Comparison of ENCODE assay signal across 14 cellular contexts in the genomic region with DNA sequence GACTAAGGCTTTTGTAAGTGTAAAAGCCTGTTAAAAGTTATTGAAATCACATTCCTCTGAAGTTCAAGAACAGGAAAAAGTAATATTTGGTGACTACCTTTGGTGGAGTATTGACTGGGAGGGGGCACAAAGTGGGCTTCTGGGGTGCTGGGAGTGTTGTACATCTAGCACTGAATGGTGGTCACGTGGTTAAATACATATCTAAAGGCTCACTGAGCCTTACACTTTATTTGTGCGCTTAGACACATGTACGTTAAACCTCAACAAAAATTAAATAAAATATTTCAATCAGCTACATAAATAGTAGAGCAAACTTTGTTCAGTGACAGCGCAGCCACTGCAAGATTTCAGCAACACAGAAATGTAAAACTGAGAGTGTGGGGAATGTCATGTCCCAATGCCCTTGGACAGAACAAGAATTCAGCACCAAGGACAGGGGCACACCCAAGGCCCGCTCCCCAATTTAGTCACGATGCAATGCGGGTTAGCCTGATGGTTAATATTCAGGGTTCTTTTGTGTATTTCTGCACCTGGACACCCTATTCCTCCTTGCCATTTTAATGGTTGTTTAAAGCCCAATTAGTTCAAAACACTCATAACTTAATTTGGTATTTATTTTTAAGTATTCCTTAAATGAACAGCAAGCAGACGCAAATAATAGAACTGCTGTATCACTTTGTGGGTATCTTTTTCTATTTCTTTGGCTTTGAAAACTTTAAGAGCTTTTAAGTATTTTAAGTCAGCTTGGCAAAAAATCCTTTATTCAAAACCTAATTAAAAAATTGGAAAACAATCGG. TPM values are rescaled to one million over a fixed set of nuclear protein-coding genes. Genes with fewer than 3 reads are reported as not detected.
DNase-seq lines count a peak whose midpoint lies in the region; ATAC-seq and FAIRE-seq lines count a peak whose summit lies in the region.
"Had no signal": no experiment of that assay in that cellular context is flagged by ENCODE, and none has a peak within 500 bp of the region (broad histone marks: within the 10 kb centered on the region; RNA-seq: fewer than 3 reads in every experiment).

No MANE protein-coding gene starts in this region.

- DNase-seq in EH (ENCODE audit: low read depth): peak; percentile 41
- DNase-seq in HTR-8/SVneo (ENCODE audit: insufficient read length, low spot score): peak; percentile 40
- peak; percentile 28 to 39 for DNase-seq in activated CD4-positive, alpha-beta T cell treated with anti-CD3 and anti-CD28 coated beads, Interleukin-2, amount 50 U/mL, for 48 hours
- peak; percentile 29 for DNase-seq in iris pigment epithelial cell (ENCODE audit: low read depth)
- no peak for DNase-seq in NCI-H2029 treated with DMSO at 0.1 percent for 48 hours (lab: John Stamatoyannopoulos, UW)
- no peak for DNase-seq in sciatic nerve (ENCODE audit: low spot score)
- DNase-seq in NCI-H187 (lab: John Stamatoyannopoulos, UW): no peak
- DNase-seq: GF-D8, NCI-H510A, stomach had no signal

- intact Hi-C loops in sciatic nerve (cut with DNase I): no loop called here

- ATAC-seq in sciatic nerve (no peak), GM18909 (IDR thresholded peaks at IDR 0.05; ENCODE audit: poor library complexity, unreplicated experiment) (no peak)
- ATAC-seq: activated CD4-positive, CD25-positive, alpha-beta regulatory T cell treated with anti-CD3 and anti-CD28 coated beads, Interleukin-2, amount 50 U/mL, for 24 hours had no signal

- no peak for FAIRE-seq in HTR-8/SVneo (lab: Jason Lieb, UNC)
- FAIRE-seq: bronchial epithelial cell had no signal

RNA-seq across cellular contexts. Expression of a gene that starts 37.4 kb away (rescaled TPM):
- total RNA-seq in sciatic nerve: 0.27 TPM
- total RNA-seq: bronchial epithelial cell, kidney epithelial cell had no signal

RNA-seq across cellular contexts. Expression of a gene that starts 45.2 kb away (rescaled TPM):
- total RNA-seq in sciatic nerve: 4.2 TPM

Comparison
In these comparisons a context has a peak if more than half of its experiments do, and no peak if none do; other contexts are left out.
1. DNase-seq: peak in EH (single experiment), HTR-8/SVneo (single experiment), activated CD4-positive, alpha-beta T cell treated with anti-CD3 and anti-CD28 coated beads, Interleukin-2, amount 50 U/mL, for 48 hours (2 of 2) and iris pigment epithelial cell (single experiment); none in NCI-H2029 treated with DMSO at 0.1 percent for 48 hours (single experiment), sciatic nerve (single experiment) and NCI-H187 (0 of 2).